Comparison of ENCODE assay signal across 8 cellular contexts in the genomic region with DNA sequence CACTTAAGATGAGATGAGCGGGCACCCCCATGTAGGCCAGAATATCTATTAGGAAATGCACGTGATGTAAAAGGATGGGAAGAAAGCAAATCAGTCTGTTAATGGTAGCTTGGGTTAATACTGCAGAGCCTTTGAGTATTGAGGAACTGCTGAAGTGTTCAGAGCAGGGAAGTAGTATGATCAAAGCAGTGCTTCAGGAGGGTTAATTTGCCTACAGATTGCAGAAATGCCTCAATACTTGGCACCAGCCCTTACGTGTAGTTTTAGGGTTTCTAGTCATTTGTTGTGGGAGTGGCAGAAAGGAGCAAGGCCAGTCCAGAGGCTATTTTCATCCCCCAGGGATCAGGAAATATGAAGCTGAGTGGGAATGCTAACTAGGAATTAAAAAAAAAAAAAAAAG. TPM values are rescaled to one million over a fixed set of nuclear protein-coding genes. Genes with fewer than 3 reads are reported as not detected.
DNase-seq lines count a peak whose midpoint lies in the region; ATAC-seq and TF ChIP-seq lines count a peak whose summit lies in the region.

No MANE protein-coding gene starts in this region.

- H3K36me3 ChIP-seq in CD8-positive, alpha-beta T cell (ENCODE audit: insufficient read depth, low read length): no peaks in the 10 kb centered on the region
- H3K36me3 ChIP-seq in psoas muscle (ENCODE audit: insufficient read depth in 1 of 2, low read depth in 1 of 2): peaks cover 0 to 17% of the 10 kb centered on the region in 2 donors

- H3K27me3 Mint-ChIP-seq in CD8-positive, alpha-beta T cell (ENCODE audit: low read depth): no peaks in the 10 kb centered on the region
- H3K27me3 Mint-ChIP-seq in dendritic cell treated with granulocyte-macrophage colony-stimulating factor and Interleukin-4, amounts not matched to agents 40 ng/mL and 50 ng/mL, for 4 days: no peaks in the 10 kb centered on the region

- H3K4me1 ChIP-seq in CD8-positive, alpha-beta T cell (ENCODE audit: insufficient read depth, low read length): peaks cover 20% of the 10 kb centered on the region
- H3K4me1 ChIP-seq in psoas muscle (peaks cover 46% of the 10 kb centered on the region), foreskin keratinocyte (peaks cover 10% of the 10 kb centered on the region)

- no peak for DNase-seq in CD8-positive, alpha-beta T cell
- no peak for DNase-seq in activated effector memory CD4-positive, alpha-beta T cell treated with Interleukin-2 at 50 U/mL for 16 hours
- DNase-seq in psoas muscle (no peak), cortex of kidney (lab: John Stamatoyannopoulos, UW) (no peak), foreskin keratinocyte (no peak)

- POLR2A ChIA-PET in CD8-positive, alpha-beta T cell (lab: Charles Lee): no interaction called here

- H3K4me1 Mint-ChIP-seq in CD8-positive, alpha-beta T cell (ENCODE audit: low read depth): peaks cover 63% of the 10 kb centered on the region
- peaks cover 38% of the 10 kb centered on the region for H3K4me1 Mint-ChIP-seq in dendritic cell treated with granulocyte-macrophage colony-stimulating factor and Interleukin-4, amounts not matched to agents 40 ng/mL and 50 ng/mL, for 4 days (ENCODE audit: low read depth)

- no peaks in the 10 kb centered on the region for H3K9me3 ChIP-seq in CD8-positive, alpha-beta T cell (ENCODE audit: low read length)
- no peaks in the 10 kb centered on the region for H3K9me3 ChIP-seq in psoas muscle

- H3K27me3 ChIP-seq in CD8-positive, alpha-beta T cell (ENCODE audit: insufficient read depth, low read length): no peaks in the 10 kb centered on the region
- H3K27me3 ChIP-seq in psoas muscle (ENCODE audit: insufficient read depth in 3 of 3, low read length in 2 of 3): no peaks in the 10 kb centered on the region
- no peaks in the 10 kb centered on the region for H3K27me3 ChIP-seq in foreskin keratinocyte

- peaks cover 28% of the 10 kb centered on the region for H3K36me3 Mint-ChIP-seq in CD8-positive, alpha-beta T cell
- peaks cover 43% of the 10 kb centered on the region for H3K36me3 Mint-ChIP-seq in dendritic cell treated with granulocyte-macrophage colony-stimulating factor and Interleukin-4, amounts not matched to agents 40 ng/mL and 50 ng/mL, for 4 days (ENCODE audit: low read depth)

- H3K27ac Mint-ChIP-seq in CD8-positive, alpha-beta T cell: peak overlapping the region; percentile 74
- peak overlapping the region; percentile 57 for H3K27ac Mint-ChIP-seq in dendritic cell treated with granulocyte-macrophage colony-stimulating factor and Interleukin-4, amounts not matched to agents 40 ng/mL and 50 ng/mL, for 4 days

- H3K4me3 Mint-ChIP-seq in CD8-positive, alpha-beta T cell: peak overlapping the region; percentile 9
- H3K4me3 Mint-ChIP-seq in dendritic cell treated with granulocyte-macrophage colony-stimulating factor and Interleukin-4, amounts not matched to agents 40 ng/mL and 50 ng/mL, for 4 days: no peak overlapping the region

- no peaks in the 10 kb centered on the region for H3K9me3 Mint-ChIP-seq in CD8-positive, alpha-beta T cell
- no peaks in the 10 kb centered on the region for H3K9me3 Mint-ChIP-seq in dendritic cell treated with granulocyte-macrophage colony-stimulating factor and Interleukin-4, amounts not matched to agents 40 ng/mL and 50 ng/mL, for 4 days

- H3K27ac ChIP-seq in CD8-positive, alpha-beta T cell (ENCODE audit: low read depth, low read length): no peak overlapping the region
- H3K27ac ChIP-seq in psoas muscle: no peak overlapping the region
- no peak overlapping the region for H3K27ac ChIP-seq in foreskin keratinocyte

- 44 to 65% (median 52%) methylated on average over 3 of the region's 3 CpGs for WGBS in psoas muscle, 3 donors

- CTCF ChIA-PET in CD8-positive, alpha-beta T cell (lab: Charles Lee): no interaction called here

- intact Hi-C loops in CD8-positive, alpha-beta T cell (cut with DNase I, micrococcal nuclease): no loop called here
- intact Hi-C loops in dendritic cell treated with granulocyte-macrophage colony-stimulating factor and Interleukin-4, amounts not matched to agents 40 ng/mL and 50 ng/mL, for 4 days (cut with micrococcal nuclease): loop anchor here (10.0 kb wide), 1 partner anchor 84 kb away; no protein-coding TSS in a partner anchor
- intact Hi-C loops in psoas muscle (cut with DNase I): no loop called here

- no peak for TF ChIP-seq CTCF in CD8-positive, alpha-beta T cell (IDR thresholded peaks at IDR 0.05)
- TF ChIP-seq CTCF in psoas muscle (IDR thresholded peaks at IDR 0.05) (no peak), foreskin keratinocyte (conservative IDR thresholded peaks at IDR 0.05) (no peak)

- no peak for ATAC-seq in CD8-positive, alpha-beta T cell
- ATAC-seq in GM19452 (IDR thresholded peaks at IDR 0.05; ENCODE audit: unreplicated experiment) (peak; percentile 76), HG03175 (IDR thresholded peaks at IDR 0.05; ENCODE audit: unreplicated experiment) (peak; percentile 77), psoas muscle (no peak), foreskin keratinocyte (no peak)

- no peak overlapping the region for H3K4me3 ChIP-seq in CD8-positive, alpha-beta T cell (ENCODE audit: low read depth, low read length)
- no peak overlapping the region for H3K4me3 ChIP-seq in psoas muscle

RNA-seq across cellular contexts. Expression of a gene that starts 19.7 kb away (rescaled TPM):
- 10 to 100 TPM; 54.5 to 55.8 TPM for total RNA-seq in CD8-positive, alpha-beta T cell
- 10 to 100 TPM; 55.4 to 72.3 (median 60.6) TPM for total RNA-seq in psoas muscle
- 10 to 100 TPM in 1 of 3 donors, 1 to 10 TPM in 2; 3.8 to 14.9 (median 9.6) TPM for polyA plus RNA-seq in psoas muscle
- total RNA-seq in foreskin keratinocyte: 21.5 and 23.3 TPM in 2 replicates
- polyA plus RNA-seq in foreskin keratinocyte: 2.2 and 2.3 TPM in 2 replicates

Comparison
In these comparisons a context has a peak if more than half of its experiments do, and no peak if none do; other contexts are left out.
1. ATAC-seq: peak in GM19452 (single experiment) and HG03175 (single experiment); none in CD8-positive, alpha-beta T cell (single experiment), psoas muscle (0 of 4) and foreskin keratinocyte (single experiment).